8 cellular contexts compared by ENCODE assay signal in genomic region chr11:68314886-68315580, GRCh38. TPM values are rescaled to one million over a fixed set of nuclear protein-coding genes. Genes with fewer than 3 reads are reported as not detected.
DNase-seq lines count a peak whose midpoint lies in the region; ATAC-seq and TF ChIP-seq lines count a peak whose summit lies in the region.

No MANE protein-coding gene starts in this region.

- no peak overlapping the region for H3K27ac ChIP-seq in H9 (ENCODE audit: insufficient read length, low read depth, low read length)
- H3K27ac ChIP-seq in VCaP: peak overlapping the region; percentile 89
- H3K27ac ChIP-seq in sigmoid colon: peak overlapping the region; percentile 78 to 92 (median 88)

- H3K36me3 ChIP-seq in sigmoid colon: no peaks in the 10 kb centered on the region

- peak overlapping the region; percentile 14 to 93 (median 72); a peak in 3 of 7 replicates for H3K27ac Mint-ChIP-seq in H9

- H3K27me3 Mint-ChIP-seq in H9 (ENCODE audit: low read depth): peaks cover 4% of the 10 kb centered on the region

- H4K5ac ChIP-seq in H9 (ENCODE audit: insufficient read length, low read depth, low read length): no peak overlapping the region

- no peak overlapping the region for H3K4ac ChIP-seq in H9 (ENCODE audit: low read depth, low read length)

- ATAC-seq in left ventricle myocardium superior (peak; percentile 44), GM18861 (IDR thresholded peaks at IDR 0.05; ENCODE audit: unreplicated experiment) (no peak)

- no peak overlapping the region for H3K9ac ChIP-seq in H9 (ENCODE audit: extremely low read depth, insufficient read length, low read length)

- DNase-seq in H9 (no peak), left ventricle myocardium superior (no peak), sigmoid colon (no peak), OCI-M2 (lab: John Stamatoyannopoulos, UW; ENCODE audit: unreplicated experiment) (no peak), NCI-H2227 (lab: John Stamatoyannopoulos, UW; ENCODE audit: unreplicated experiment) (no peak)
- DNase-seq in activated CD4-positive, alpha-beta T cell treated with anti-CD3 and anti-CD28 coated beads for 48 hours: no peak

- H2BK120ac ChIP-seq in H9 (ENCODE audit: low read depth, low read length, poor library complexity, severe bottlenecking): no peak overlapping the region

- intact Hi-C loops in left ventricle myocardium superior (cut with micrococcal nuclease) (loop anchor here (5.0 kb wide), 1 partner anchor 67 kb away; no protein-coding TSS in a partner anchor), sigmoid colon (cut with DNase I) (loop anchor here (2.0 to 5.0 kb wide), 3 partner anchors 40 to 67 kb away; partner anchors contain the start of gene C11orf24)

- peaks cover 44 to 47% of the 10 kb centered on the region in 2 experiments for H3K4me1 Mint-ChIP-seq in H9

- H3K4me3 Mint-ChIP-seq in H9: peak overlapping the region; percentile 87 to 89

- no peak overlapping the region for H2AFZ ChIP-seq in H9 (ENCODE audit: low read length)

- H3K79me2 ChIP-seq in H9 (ENCODE audit: insufficient read depth, low read length): peaks cover 19% of the 10 kb centered on the region; the same call in 1 of the 2 replicates

- no peak for TF ChIP-seq POLR2A in sigmoid colon (IDR thresholded peaks at IDR 0.05)

- H3K4me2 ChIP-seq in H9 (ENCODE audit: insufficient read depth, insufficient read length, low read length): peak overlapping the region; percentile 75

- H2BK20ac ChIP-seq in H9 (ENCODE audit: low read depth, low read length, poor library complexity, severe bottlenecking): no peak overlapping the region

- no peaks in the 10 kb centered on the region for H3K79me1 ChIP-seq in H9 (ENCODE audit: insufficient read depth, low read depth, low read length, poor library complexity, severe bottlenecking)

- H3K9me3 Mint-ChIP-seq in H9: no peaks in the 10 kb centered on the region; a peak in 2 of 5 replicates

- H3K23ac ChIP-seq in H9 (ENCODE audit: insufficient read length, low read depth, low read length): no peak overlapping the region

- peaks cover 13% of the 10 kb centered on the region for H3K23me2 ChIP-seq in H9 (ENCODE audit: insufficient read length, low read depth, low read length, poor library complexity, severe bottlenecking)

- no peak overlapping the region; the same call in 1 of the 2 replicates for H3K14ac ChIP-seq in H9 (ENCODE audit: insufficient read depth, low read length)

- H2BK5ac ChIP-seq in H9 (ENCODE audit: insufficient read length, low read length): no peak overlapping the region

- no peak overlapping the region for H3T11ph ChIP-seq in H9 (ENCODE audit: low read length)

- no CpG with 5 or more reads among the region's 19 CpGs for WGBS in H9 (ENCODE audit: extremely low coverage, insufficient read length, low lambda C conversion rate)
- 18 to 44% methylated on average over 19 of the region's 19 CpGs for WGBS in sigmoid colon, 2 donors

- peaks cover 6% of the 10 kb centered on the region; the same call in 1 of the 2 replicates for H3K4me1 ChIP-seq in H9 (ENCODE audit: insufficient read depth, low read length)
- peaks cover 0 to 51% (median 47%) of the 10 kb centered on the region in 4 donors for H3K4me1 ChIP-seq in sigmoid colon

- H2BK12ac ChIP-seq in H9 (ENCODE audit: insufficient read length, low read depth, low read length): no peak overlapping the region

- no peaks in the 10 kb centered on the region for H3K27me3 ChIP-seq in H9 (ENCODE audit: insufficient read depth, low read length)
- H3K27me3 ChIP-seq in sigmoid colon: no peaks in the 10 kb centered on the region

- H2BK15ac ChIP-seq in H9 (ENCODE audit: low read depth, low read length): no peak overlapping the region

- no peaks in the 10 kb centered on the region for H4K20me1 ChIP-seq in H9 (ENCODE audit: control insufficient read depth, insufficient read depth, insufficient read length)

- peak overlapping the region in 3 of 4 donors; percentile 72 to 82 (median 80) for H3K4me3 ChIP-seq in sigmoid colon

- no peak for TF ChIP-seq CTCF in H9 (conservative IDR thresholded peaks at IDR 0.05)
- TF ChIP-seq CTCF in VCaP (conservative IDR thresholded peaks at IDR 0.05): no peak
- TF ChIP-seq CTCF in sigmoid colon (IDR thresholded peaks at IDR 0.05): no peak

- no peak overlapping the region for H3K56ac ChIP-seq in H9 (ENCODE audit: insufficient read length, low read depth, low read length)

- no peak overlapping the region for H4K91ac ChIP-seq in H9 (ENCODE audit: insufficient read length, low read depth, low read length)

- H3K18ac ChIP-seq in H9 (ENCODE audit: insufficient read length, low read depth, low read length): no peak overlapping the region

- H3K9me3 ChIP-seq in H9 (ENCODE audit: control insufficient read depth, low read depth, low read length) (no peaks in the 10 kb centered on the region), sigmoid colon (no peaks in the 10 kb centered on the region)

- TF ChIP-seq EP300 in sigmoid colon (IDR thresholded peaks at IDR 0.05): no peak

- H2AK5ac ChIP-seq in H9 (ENCODE audit: insufficient read length, low read length): no peak overlapping the region

- H3K36me3 Mint-ChIP-seq in H9 (ENCODE audit: insufficient read depth in 1 of 3, low read depth in 3 of 3): peaks cover 0 to 3% (median 0%) of the 10 kb centered on the region in 3 experiments; a peak in 1 of 7 replicates

- H4K8ac ChIP-seq in H9 (replicated peaks; ENCODE audit: insufficient read length, low read depth, low read length): no peak overlapping the region

RNA-seq across cellular contexts. Expression of gene LRP5, which starts 2.6 kb away (rescaled TPM):
- total RNA-seq in H9 (2021): 38.4 and 41.3 TPM in 2 replicates
- 64.8 TPM for total RNA-seq in left ventricle myocardium superior
- 10 to 100 TPM; 18.3 to 43.8 (median 29.2) TPM for total RNA-seq in sigmoid colon
- polyA plus RNA-seq in sigmoid colon: 10 to 100 TPM; 18.0 to 63.1 (median 20.4) TPM

RNA-seq across cellular contexts. Expression of gene C11orf24, which starts 43.3 kb away (rescaled TPM):
- total RNA-seq in H9 (2021) (46.8 and 50.5 TPM in 2 replicates), left ventricle myocardium superior (23.9 TPM), sigmoid colon (10 to 100 TPM; 13.7 to 25.4 (median 21.9) TPM)
- 10 to 100 TPM; 37.8 to 70.3 (median 40.6) TPM for polyA plus RNA-seq in sigmoid colon
